In genomic region chr2:1605659-1606400, GRCh38 we compare ENCODE assay signal across 14 cellular contexts.
DNase-seq lines count a peak whose midpoint lies in the region; ATAC-seq, FAIRE-seq and TF ChIP-seq lines count a peak whose summit lies in the region.
"Had no signal": no experiment of that assay in that cellular context is flagged by ENCODE, and none has a peak within 500 bp of the region (broad histone marks: within the 10 kb centered on the region; RNA-seq: fewer than 3 reads in every experiment).

No MANE protein-coding gene starts in this region.

- POLR2A ChIA-PET in naive thymus-derived CD8-positive, alpha-beta T cell (lab: Charles Lee) = no interaction called here

- H3K79me2 ChIP-seq in keratinocyte (ENCODE audit: control insufficient read depth, insufficient read depth, low read length) = no peaks in the 10 kb centered on the region

- peak; percentile 24 for ATAC-seq in body of pancreas
- peak; percentile 64 to 72 for ATAC-seq in stimulated activated naive B cell treated with anti-CD40 and anti-IgM and Interleukin-4, amounts not matched to agents 10 μg/mL and 1 μg/mL and 100 μg/mL, for 72 hours (replicated peaks)
- no peak for ATAC-seq in HG03175 (IDR thresholded peaks at IDR 0.05; ENCODE audit: unreplicated experiment)
- ATAC-seq in naive thymus-derived CD8-positive, alpha-beta T cell = no peak
- ATAC-seq: GM12878 had no signal

- H3K27ac ChIP-seq in body of pancreas (no peak overlapping the region), keratinocyte (ENCODE audit: control insufficient read depth, insufficient read depth, low read length) (no peak overlapping the region)

- no peaks in the 10 kb centered on the region for H3K36me3 Mint-ChIP-seq in stimulated activated naive B cell treated with anti-CD40 and anti-IgM and Interleukin-4, amounts not matched to agents 10 μg/mL and 1 μg/mL and 100 μg/mL, for 72 hours
- H3K36me3 Mint-ChIP-seq in naive thymus-derived CD8-positive, alpha-beta T cell = no peaks in the 10 kb centered on the region

- H3K4me3 Mint-ChIP-seq in stimulated activated naive B cell treated with anti-CD40 and anti-IgM and Interleukin-4, amounts not matched to agents 10 μg/mL and 1 μg/mL and 100 μg/mL, for 72 hours = peak overlapping the region in 1 of 2 donors; percentile 12
- no peak overlapping the region for H3K4me3 Mint-ChIP-seq in naive thymus-derived CD8-positive, alpha-beta T cell
- H3K4me3 Mint-ChIP-seq: stimulated activated naive CD8-positive, alpha-beta T cell treated with anti-CD3 and anti-CD28 coated beads, Interleukin-15, Interleukin-2, amounts not matched to agents 100 ng/mL and 50 ng/mL, for 24 hours had no signal

- no peaks in the 10 kb centered on the region for H4K20me1 ChIP-seq in keratinocyte (ENCODE audit: control insufficient read depth, extremely low read depth, insufficient read depth, low read length)

- no peak overlapping the region for H3K27ac Mint-ChIP-seq in stimulated activated naive B cell treated with anti-CD40 and anti-IgM and Interleukin-4, amounts not matched to agents 10 μg/mL and 1 μg/mL and 100 μg/mL, for 72 hours
- no peak overlapping the region for H3K27ac Mint-ChIP-seq in naive thymus-derived CD8-positive, alpha-beta T cell
- H3K27ac Mint-ChIP-seq: stimulated activated naive CD8-positive, alpha-beta T cell treated with anti-CD3 and anti-CD28 coated beads, Interleukin-15, Interleukin-2, amounts not matched to agents 100 ng/mL and 50 ng/mL, for 24 hours had no signal

- H3K27me3 ChIP-seq in H7 (ENCODE audit: control insufficient read depth, insufficient read depth, low read length) (no peaks in the 10 kb centered on the region), body of pancreas (no peaks in the 10 kb centered on the region), keratinocyte (ENCODE audit: control insufficient read depth, extremely low read depth, insufficient read depth, low read length) (no peaks in the 10 kb centered on the region)

- H3K36me3 ChIP-seq in H7 (replicated peaks; ENCODE audit: control insufficient read depth, insufficient read depth, low read length) (no peaks in the 10 kb centered on the region), body of pancreas (replicated peaks in 1 of 2; ENCODE audit: insufficient read depth in 1 of 2, low read depth in 2 of 2) (no peaks in the 10 kb centered on the region), keratinocyte (ENCODE audit: control insufficient read depth in 2 of 2, extremely low read depth in 1 of 2, insufficient read depth in 2 of 2, low read length in 2 of 2) (no peaks in the 10 kb centered on the region)

- H3K9me1 ChIP-seq in keratinocyte (ENCODE audit: control insufficient read depth, extremely low read depth, insufficient read depth, low read length) = peaks cover 4% of the 10 kb centered on the region

- FAIRE-seq in keratinocyte (lab: Jason Lieb, UNC) = no peak
- FAIRE-seq: GM12878 had no signal

- H3K9ac ChIP-seq in keratinocyte (ENCODE audit: control insufficient read depth, extremely low read depth, insufficient read depth, low read length) = peak overlapping the region; percentile 4

- H3K9me3 ChIP-seq in body of pancreas = no peaks in the 10 kb centered on the region
- no peaks in the 10 kb centered on the region for H3K9me3 ChIP-seq in keratinocyte (ENCODE audit: control insufficient read depth, low read depth, low read length)

- no peaks in the 10 kb centered on the region for H3K4me1 ChIP-seq in body of pancreas
- peaks cover 36% of the 10 kb centered on the region for H3K4me1 ChIP-seq in keratinocyte (ENCODE audit: control insufficient read depth, extremely low read depth, insufficient read depth, low read length)

- H3K27me3 Mint-ChIP-seq in stimulated activated naive B cell treated with anti-CD40 and anti-IgM and Interleukin-4, amounts not matched to agents 10 μg/mL and 1 μg/mL and 100 μg/mL, for 72 hours = peaks cover 7 to 8% of the 10 kb centered on the region in 2 donors
- H3K27me3 Mint-ChIP-seq in naive thymus-derived CD8-positive, alpha-beta T cell = peaks cover 9 to 27% (median 11%) of the 10 kb centered on the region in 5 donors
- H3K27me3 Mint-ChIP-seq: stimulated activated naive CD8-positive, alpha-beta T cell treated with anti-CD3 and anti-CD28 coated beads, Interleukin-15, Interleukin-2, amounts not matched to agents 100 ng/mL and 50 ng/mL, for 24 hours had no signal

- intact Hi-C loops in body of pancreas (cut with DNase I) = no loop called here

- no peaks in the 10 kb centered on the region for H3K9me3 Mint-ChIP-seq in stimulated activated naive B cell treated with anti-CD40 and anti-IgM and Interleukin-4, amounts not matched to agents 10 μg/mL and 1 μg/mL and 100 μg/mL, for 72 hours
- no peaks in the 10 kb centered on the region for H3K9me3 Mint-ChIP-seq in naive thymus-derived CD8-positive, alpha-beta T cell
- H3K9me3 Mint-ChIP-seq: stimulated activated naive CD8-positive, alpha-beta T cell treated with anti-CD3 and anti-CD28 coated beads, Interleukin-15, Interleukin-2, amounts not matched to agents 100 ng/mL and 50 ng/mL, for 24 hours had no signal

- TF ChIP-seq CTCF in body of pancreas (IDR thresholded peaks at IDR 0.05) (no peak), keratinocyte (optimal IDR thresholded peaks at IDR 0.05 in 1 of 3, IDR thresholded peaks at IDR 0.05 in 1 of 3, conservative IDR thresholded peaks at IDR 0.05 in 1 of 3; ENCODE audit: extremely low read depth in 1 of 3, insufficient read depth in 2 of 3, low read length in 3 of 3) (no peak)

- H3K4me2 ChIP-seq in keratinocyte (ENCODE audit: control insufficient read depth, extremely low read depth, insufficient read depth, low read depth, low read length) = peak overlapping the region; percentile 49

- dilution Hi-C loops in keratinocyte (cut with MboI; ENCODE audit: extremely low pct_ligation_motif_present, low sequenced_read_pairs) = no loop called here

- H3K4me3 ChIP-seq in H7 (ENCODE audit: insufficient read depth, low read depth, low read length) = no peak overlapping the region
- no peak overlapping the region for H3K4me3 ChIP-seq in body of pancreas
- no peak overlapping the region for H3K4me3 ChIP-seq in keratinocyte (ENCODE audit: control insufficient read depth in 2 of 3, extremely low read depth in 1 of 3, insufficient read depth in 2 of 3, low read depth in 1 of 3, low read length in 3 of 3)
- H3K4me3 ChIP-seq: GM12878 had no signal

- peaks cover 22 to 27% of the 10 kb centered on the region in 2 donors for H3K4me1 Mint-ChIP-seq in stimulated activated naive B cell treated with anti-CD40 and anti-IgM and Interleukin-4, amounts not matched to agents 10 μg/mL and 1 μg/mL and 100 μg/mL, for 72 hours
- peaks cover 0 to 18% (median 0%) of the 10 kb centered on the region in 4 donors for H3K4me1 Mint-ChIP-seq in naive thymus-derived CD8-positive, alpha-beta T cell

- TF ChIP-seq POLR2A in body of pancreas (IDR thresholded peaks at IDR 0.05) = no peak

- 60 to 65% methylated on average over 16 to 28 of the region's 28 CpGs for WGBS in body of pancreas, 2 donors

- DNase-seq in H7 (peak; percentile 69), body of pancreas (peak in 1 of 4 donors; percentile 12), keratinocyte (ENCODE audit: low read depth, low spot score) (no peak), globus pallidus (ENCODE audit: low spot score) (no peak), OCI-M1 (lab: John Stamatoyannopoulos, UW) (no peak)
- peak; percentile 10 for DNase-seq in stimulated activated naive B cell treated with anti-CD40 and anti-IgM and Interleukin-4, amounts not matched to agents 10 μg/mL and 1 μg/mL and 100 μg/mL, for 72 hours
- no peak for DNase-seq in naive thymus-derived CD8-positive, alpha-beta T cell
- DNase-seq: activated CD4-positive, alpha-beta T cell treated with anti-CD3 and anti-CD28 coated beads for 1 hour; amniotic stem cell; foreskin melanocyte; NCI-H748 treated with DMSO at 0.1 percent for 48 hours had no signal

- no peak overlapping the region for H2AFZ ChIP-seq in keratinocyte (ENCODE audit: control insufficient read depth, low read length)

Comparison
In these comparisons a context has a peak if more than half of its experiments do, and no peak if none do; other contexts are left out.
1. DNase-seq: peak in H7 (single experiment) and stimulated activated naive B cell treated with anti-CD40 and anti-IgM and Interleukin-4, amounts not matched to agents 10 μg/mL and 1 μg/mL and 100 μg/mL, for 72 hours (single experiment); none in keratinocyte (single experiment), globus pallidus (single experiment), OCI-M1 (single experiment) and naive thymus-derived CD8-positive, alpha-beta T cell (0 of 10).
2. ATAC-seq: peak in body of pancreas (single experiment) and stimulated activated naive B cell treated with anti-CD40 and anti-IgM and Interleukin-4, amounts not matched to agents 10 μg/mL and 1 μg/mL and 100 μg/mL, for 72 hours (2 of 2); none in HG03175 (single experiment) and naive thymus-derived CD8-positive, alpha-beta T cell (0 of 2).